ENCODE assay signal across 17 cellular contexts in genomic region chr12:88519802-88520435, GRCh38.
DNase-seq lines count a peak whose midpoint lies in the region; ATAC-seq and TF ChIP-seq lines count a peak whose summit lies in the region.
"Had no signal": no experiment of that assay in that cellular context is flagged by ENCODE, and none has a peak within 500 bp of the region (broad histone marks: within the 10 kb centered on the region; RNA-seq: fewer than 3 reads in every experiment).

No MANE protein-coding gene starts in this region.

- no peaks in the 10 kb centered on the region for H3K79me1 ChIP-seq in mesenchymal stem cell (replicated peaks; ENCODE audit: low read length, poor library complexity, severe bottlenecking)

- no peak overlapping the region for H3K4me2 ChIP-seq in mesenchymal stem cell (ENCODE audit: low read length, poor library complexity, severe bottlenecking)

- intact Hi-C loops in right cardiac atrium (cut with DNase I) (no loop called here), left ventricle myocardium superior (cut with micrococcal nuclease) (no loop called here)

- no peak overlapping the region for H2BK12ac ChIP-seq in mesenchymal stem cell (ENCODE audit: low read length in 2 of 2)

- H3K36me3 Mint-ChIP-seq in T-helper 2 cell treated with Interferon-gamma antibody and Interleukin-4, amounts not matched to agents 5 μg/mL and 100 μg/mL, for 36 hours (ENCODE audit: low read depth) = no peaks in the 10 kb centered on the region

- no peak overlapping the region for H3K27ac ChIP-seq in right cardiac atrium (ENCODE audit: low read length)
- H3K27ac ChIP-seq in mesenchymal stem cell (ENCODE audit: low read length, poor library complexity, severe bottlenecking) = no peak overlapping the region
- no peak overlapping the region for H3K27ac ChIP-seq in WERI-Rb-1
- H3K27ac ChIP-seq: C4-2B, right lobe of liver had no signal

- no peak overlapping the region for H3K27ac Mint-ChIP-seq in T-helper 2 cell treated with Interferon-gamma antibody and Interleukin-4, amounts not matched to agents 5 μg/mL and 100 μg/mL, for 36 hours
- H3K27ac Mint-ChIP-seq: HFFc6 had no signal

- no peak overlapping the region for H4K8ac ChIP-seq in mesenchymal stem cell (ENCODE audit: low read length)

- H3K36me3 ChIP-seq in mesenchymal stem cell (ENCODE audit: control insufficient read depth in 1 of 2, insufficient read depth in 2 of 2, low read depth in 1 of 2, low read length in 2 of 2) (peaks cover 0 to 40% of the 10 kb centered on the region in 2 experiments), WERI-Rb-1 (no peaks in the 10 kb centered on the region)
- H3K36me3 ChIP-seq: right lobe of liver had no signal

- H3K4me1 ChIP-seq in right cardiac atrium (ENCODE audit: control insufficient read depth, insufficient read depth, low read length) (no peaks in the 10 kb centered on the region), mesenchymal stem cell (ENCODE audit: control insufficient read depth, insufficient read depth, low read depth, low read length) (no peaks in the 10 kb centered on the region)
- H3K4me1 ChIP-seq: right lobe of liver had no signal

- no peak overlapping the region for H3K4ac ChIP-seq in mesenchymal stem cell (ENCODE audit: low read depth in 1 of 2, low read length in 2 of 2)

- H2AK5ac ChIP-seq in mesenchymal stem cell (ENCODE audit: low read length, severe bottlenecking) = no peak overlapping the region

- H3K27me3 Mint-ChIP-seq in T-helper 2 cell treated with Interferon-gamma antibody and Interleukin-4, amounts not matched to agents 5 μg/mL and 100 μg/mL, for 36 hours (ENCODE audit: low read depth) = no peaks in the 10 kb centered on the region

- no peak overlapping the region for H2BK15ac ChIP-seq in mesenchymal stem cell (ENCODE audit: low read depth, poor library complexity, severe bottlenecking)

- ATAC-seq in right cardiac atrium (peak; percentile 65 to 93), left ventricle myocardium superior (no peak), GM21423 (IDR thresholded peaks at IDR 0.05; ENCODE audit: unreplicated experiment) (no peak)
- ATAC-seq: right lobe of liver; stimulated activated naive CD8-positive, alpha-beta T cell treated with anti-CD3 and anti-CD28 coated beads, Interleukin-15, Interleukin-2, amounts not matched to agents 100 U/mL and 50 U/mL, for 24 hours had no signal

- DNase-seq in right cardiac atrium (no peak), left ventricle myocardium superior (no peak), dermis blood vessel endothelial cell (peak; percentile 5), mesenchymal stem cell (peak; percentile 66), SHP77 treated with DMSO at 0.1 percent for 48 hours (lab: John Stamatoyannopoulos, UW) (no peak), WERI-Rb-1 (no peak)
- DNase-seq in T-helper 2 cell treated with Interferon-gamma antibody and Interleukin-4, amounts not matched to agents 5 μg/mL and 100 μg/mL, for 36 hours (ENCODE audit: low spot score) = no peak
- DNase-seq: activated CD4-positive, alpha-beta T cell treated with anti-CD3 and anti-CD28 coated beads for 1 hour; DND-41; HFFc6; NCI-H345; NK-92 treated with Interleukin-12 subunit alpha and Interleukin-12 subunit beta, amount 100 ng/mL, for 24 hours; right lobe of liver; stimulated activated naive CD8-positive, alpha-beta T cell treated with anti-CD3 and anti-CD28 coated beads, Interleukin-15, Interleukin-2, amounts not matched to agents 100 U/mL and 50 U/mL, for 24 hours had no signal

- 39% methylated on average over 3 of the region's 3 CpGs for WGBS in right cardiac atrium
- no CpG with 5 or more reads among the region's 3 CpGs for WGBS in mesenchymal stem cell

- no peak overlapping the region for H2BK120ac ChIP-seq in mesenchymal stem cell (ENCODE audit: low read depth, low read length)

- H2BK5ac ChIP-seq in mesenchymal stem cell (ENCODE audit: low read depth, low read length, poor library complexity, severe bottlenecking) = no peak overlapping the region

- H2AFZ ChIP-seq in mesenchymal stem cell (ENCODE audit: low read depth, low read length) = no peak overlapping the region

- H3K18ac ChIP-seq in mesenchymal stem cell (ENCODE audit: low read depth in 1 of 2, low read length in 2 of 2) = no peak overlapping the region

- no peak for TF ChIP-seq CTCF in WERI-Rb-1 (IDR thresholded peaks at IDR 0.05; ENCODE audit: low read depth, low read length)

- no peaks in the 10 kb centered on the region for H3K4me1 Mint-ChIP-seq in T-helper 2 cell treated with Interferon-gamma antibody and Interleukin-4, amounts not matched to agents 5 μg/mL and 100 μg/mL, for 36 hours (ENCODE audit: low read depth)
- H3K4me1 Mint-ChIP-seq: nephron had no signal

- no peak overlapping the region for H3K9ac ChIP-seq in mesenchymal stem cell (ENCODE audit: low read length)

- H3K14ac ChIP-seq in mesenchymal stem cell (ENCODE audit: low read length in 2 of 2) = no peak overlapping the region

- H3K9me3 Mint-ChIP-seq in T-helper 2 cell treated with Interferon-gamma antibody and Interleukin-4, amounts not matched to agents 5 μg/mL and 100 μg/mL, for 36 hours = no peaks in the 10 kb centered on the region
- H3K9me3 Mint-ChIP-seq: HFFc6, nephron had no signal

- H3K9me3 ChIP-seq in right cardiac atrium (ENCODE audit: control insufficient read depth, low read length) = no peaks in the 10 kb centered on the region
- no peaks in the 10 kb centered on the region for H3K9me3 ChIP-seq in mesenchymal stem cell (ENCODE audit: control insufficient read depth, low read length)
- no peaks in the 10 kb centered on the region for H3K9me3 ChIP-seq in WERI-Rb-1 (ENCODE audit: severe bottlenecking)
- H3K9me3 ChIP-seq: right lobe of liver had no signal

- H3K4me3 ChIP-seq in right cardiac atrium (ENCODE audit: low read length) (no peak overlapping the region), mesenchymal stem cell (ENCODE audit: insufficient read depth in 1 of 2, low read depth in 1 of 2, low read length in 2 of 2) (no peak overlapping the region), WERI-Rb-1 (ENCODE audit: low read depth, low read length) (no peak overlapping the region)
- H3K4me3 ChIP-seq: right lobe of liver had no signal

- no peaks in the 10 kb centered on the region for H3K27me3 ChIP-seq in right cardiac atrium (ENCODE audit: control insufficient read depth, insufficient read depth)
- H3K27me3 ChIP-seq in mesenchymal stem cell (ENCODE audit: control insufficient read depth in 1 of 2, insufficient read depth in 1 of 2, low read length in 2 of 2) = no peaks in the 10 kb centered on the region
- no peaks in the 10 kb centered on the region for H3K27me3 ChIP-seq in WERI-Rb-1 (ENCODE audit: insufficient read depth, low read depth, severe bottlenecking)
- H3K27me3 ChIP-seq: right lobe of liver had no signal

- no peak overlapping the region for H3K4me3 Mint-ChIP-seq in T-helper 2 cell treated with Interferon-gamma antibody and Interleukin-4, amounts not matched to agents 5 μg/mL and 100 μg/mL, for 36 hours
- H3K4me3 Mint-ChIP-seq: HFFc6, nephron had no signal

- H4K91ac ChIP-seq in mesenchymal stem cell (ENCODE audit: low read length) = no peak overlapping the region

- H3K23ac ChIP-seq in mesenchymal stem cell (ENCODE audit: low read length in 2 of 2) = no peak overlapping the region

Comparison
In these comparisons a context has a peak if more than half of its experiments do, and no peak if none do; other contexts are left out.
1. ATAC-seq: peak in right cardiac atrium (2 of 2); none in left ventricle myocardium superior (single experiment) and GM21423 (single experiment).
2. DNase-seq: peak in dermis blood vessel endothelial cell (single experiment) and mesenchymal stem cell (single experiment); none in right cardiac atrium (0 of 3), left ventricle myocardium superior (single experiment), SHP77 treated with DMSO at 0.1 percent for 48 hours (single experiment), WERI-Rb-1 (single experiment) and T-helper 2 cell treated with Interferon-gamma antibody and Interleukin-4, amounts not matched to agents 5 μg/mL and 100 μg/mL, for 36 hours (single experiment).